15 cellular contexts compared by ENCODE assay signal in genomic region chr1:186782791-186783190, GRCh38. TPM values are rescaled to one million over a fixed set of nuclear protein-coding genes. Genes with fewer than 3 reads are reported as not detected.
A peak's percentile ranks its signal among the peaks of the same experiment; 100 is the strongest.
DNase-seq lines count a peak whose midpoint lies in the region; ATAC-seq and TF ChIP-seq lines count a peak whose summit lies in the region.
"Had no signal": no experiment of that assay in that cellular context is flagged by ENCODE, and none has a peak within 500 bp of the region (broad histone marks: within the 10 kb centered on the region; RNA-seq: fewer than 3 reads in every experiment).

No MANE protein-coding gene starts in this region.

- H3K36me3 Mint-ChIP-seq in MCF 10A (ENCODE audit: insufficient read depth, unreplicated experiment), result peaks cover 7% of the 10 kb centered on the region

- no peaks in the 10 kb centered on the region for H3K27me3 ChIP-seq in mammary epithelial cell (ENCODE audit: insufficient read depth, low read length)
- H3K27me3 ChIP-seq: BLaER1 had no signal

- H3K9me3 Mint-ChIP-seq in MCF 10A (ENCODE audit: unreplicated experiment), result no peaks in the 10 kb centered on the region

- H4K20me1 ChIP-seq in mammary epithelial cell (ENCODE audit: insufficient read depth, low read length), result no peaks in the 10 kb centered on the region
- H4K20me1 ChIP-seq: BLaER1 had no signal

- dilution Hi-C loops in mammary epithelial cell (cut with HindIII; ENCODE audit: low sequenced_read_pairs), result no loop called here

- DNase-seq in mammary epithelial cell (peak; percentile 27), MCF 10A (ENCODE audit: unreplicated experiment) (no peak), choroid plexus epithelial cell (ENCODE audit: low read depth) (peak; percentile 57), islet precursor cell (peak; percentile 52), NCI-H187 (lab: John Stamatoyannopoulos, UW) (no peak), NCI-H226 (no peak), epidermal melanocyte (ENCODE audit: insufficient read length, low spot score) (no peak)
- DNase-seq: NCI-H146, NCI-H748 treated with DMSO at 0.1 percent for 48 hours, SHP77 had no signal

- TF ChIP-seq CTCF in mammary epithelial cell (conservative IDR thresholded peaks at IDR 0.05 in 1 of 2, IDR thresholded peaks at IDR 0.05 in 1 of 2; ENCODE audit: extremely low read depth in 1 of 2, insufficient read depth in 1 of 2, low read depth in 1 of 2, low read length in 2 of 2), result no peak
- no peak for TF ChIP-seq CTCF in MCF 10A (IDR thresholded peaks at IDR 0.05; ENCODE audit: unreplicated experiment)
- TF ChIP-seq CTCF in choroid plexus epithelial cell (conservative IDR thresholded peaks at IDR 0.05; ENCODE audit: low read depth, low read length), result no peak

- CTCF ChIA-PET in mammary epithelial cell (lab: Charles Lee; ENCODE audit: low non-redundant PET), result no interaction called here
- CTCF ChIA-PET in MCF 10A (lab: Yijun Ruan, JAX), result interaction anchor here (0.5 kb wide), 1 partner anchor 9 kb away, joined by 3 read pairs; no protein-coding TSS in a partner anchor

- ATAC-seq in GM19328 (IDR thresholded peaks at IDR 0.05; ENCODE audit: unreplicated experiment), result no peak
- ATAC-seq: Panc1 had no signal

- H3K4me1 ChIP-seq in mammary epithelial cell (ENCODE audit: insufficient read depth, low read length), result no peaks in the 10 kb centered on the region
- H3K4me1 ChIP-seq: BLaER1, HAP-1 had no signal

- no peaks in the 10 kb centered on the region for H3K79me2 ChIP-seq in mammary epithelial cell (ENCODE audit: insufficient read depth, low read length)

- peak overlapping the region; percentile 7 for H3K4me2 ChIP-seq in mammary epithelial cell (ENCODE audit: insufficient read depth, low read depth, low read length)
- H3K4me2 ChIP-seq: BLaER1 had no signal

- no peaks in the 10 kb centered on the region for H3K27me3 Mint-ChIP-seq in MCF 10A (ENCODE audit: insufficient read depth, unreplicated experiment)

- H3K4me3 Mint-ChIP-seq in MCF 10A (ENCODE audit: unreplicated experiment), result no peak overlapping the region

- no peak overlapping the region for H2AFZ ChIP-seq in mammary epithelial cell (ENCODE audit: low read depth, low read length)

- BruUV-seq in mammary epithelial cell (replicated peaks; lab: Mats Ljungman, UMichigan) (no TSS peak), MCF 10A (replicated peaks; lab: Mats Ljungman, UMichigan) (no TSS peak)

- H3K36me3 ChIP-seq in mammary epithelial cell (ENCODE audit: insufficient read depth, low read length), result no peaks in the 10 kb centered on the region
- H3K36me3 ChIP-seq: BLaER1, HAP-1 had no signal

- H3K4me3 ChIP-seq in mammary epithelial cell (replicated peaks in 1 of 3; ENCODE audit: insufficient read depth in 1 of 3, low read depth in 2 of 3, low read length in 3 of 3) (no peak overlapping the region), choroid plexus epithelial cell (ENCODE audit: low read depth, low read length) (no peak overlapping the region)
- H3K4me3 ChIP-seq: BLaER1, HAP-1 had no signal

- no peak overlapping the region for H3K9ac ChIP-seq in mammary epithelial cell (ENCODE audit: insufficient read depth, low read length)
- H3K9ac ChIP-seq: BLaER1 had no signal

- no peaks in the 10 kb centered on the region for H3K9me3 ChIP-seq in mammary epithelial cell (replicated peaks; ENCODE audit: insufficient read depth, low read length)
- H3K9me3 ChIP-seq: BLaER1, HAP-1 had no signal

- WGBS in mammary epithelial cell (ENCODE audit: low coverage, missing lambda C conversion rate), result 87% methylated on average over 4 of the region's 4 CpGs

- POLR2A ChIA-PET in MCF 10A (lab: Yijun Ruan, JAX), result no interaction called here

- intact Hi-C loops in mammary epithelial cell (cut with micrococcal nuclease) (no loop called here), MCF 10A (cut with micrococcal nuclease) (loop anchor here (5.0 kb wide), 1 partner anchor 45 kb away; no protein-coding TSS in a partner anchor)

- no peaks in the 10 kb centered on the region for H3K4me1 Mint-ChIP-seq in MCF 10A (ENCODE audit: insufficient read depth, unreplicated experiment)

- H3K27ac ChIP-seq in mammary epithelial cell (ENCODE audit: insufficient read depth, low read depth, low read length), result no peak overlapping the region
- H3K27ac ChIP-seq: 22Rv1, BLaER1 had no signal

- in situ Hi-C loops in mammary epithelial cell (cut with MboI; ENCODE audit: low sequenced_read_pairs in 2 of 2), result no loop called here

- H3K27ac Mint-ChIP-seq in MCF 10A (ENCODE audit: low read depth, unreplicated experiment), result no peak overlapping the region

RNA-seq across cellular contexts. Expression of gene PLA2G4A, which starts 46.0 kb away (rescaled TPM):
- total RNA-seq in mammary epithelial cell (1 to 10 TPM; 7.3 to 7.8 TPM), MCF 10A (2022) (2.1 and 3.8 TPM in 2 replicates)
- 7.4 TPM for polyA plus RNA-seq in mammary epithelial cell
- 11.7 TPM for polyA minus RNA-seq in mammary epithelial cell

Comparison
In these comparisons a context has a peak if more than half of its experiments do, and no peak if none do; other contexts are left out.
1. DNase-seq: peak in mammary epithelial cell (single experiment), choroid plexus epithelial cell (single experiment) and islet precursor cell (single experiment); none in MCF 10A (single experiment), NCI-H187 (0 of 2), NCI-H226 (single experiment) and epidermal melanocyte (single experiment).